In genomic region chr2:160680974-160681373, GRCh38 we compare ENCODE assay signal across 40 cellular contexts.
"Had no signal": no experiment of that assay in that cellular context is flagged by ENCODE, and none has a peak within 500 bp of the region (broad histone marks: within the 10 kb centered on the region; RNA-seq: fewer than 3 reads in every experiment).

No MANE protein-coding gene starts in this region.

- H3K36me3 ChIP-seq: adrenal gland, brain microvascular endothelial cell, breast epithelium, cardiac muscle cell had no signal

- H3K9me3 Mint-ChIP-seq: activated CD4-positive, alpha-beta memory T cell treated with anti-CD3 and anti-CD28 coated beads for 36 hours; activated naive CD4-positive, alpha-beta T cell treated with anti-CD3 and anti-CD28 coated beads for 36 hours; activated naive CD8-positive, alpha-beta T cell treated with anti-CD3 and anti-CD28 coated beads for 36 hours; activated T-helper 1 cell treated with anti-CD3 and anti-CD28 coated beads, Interleukin-12 subunit alpha, Interleukin-12 subunit beta, Interleukin-2, Interleukin-4 antibody, amounts not matched to agents 30 ng/mL and 10 ng/mL and 1 ng/mL, durations not matched to agents 14 hours and 24 hours and 36 hours; activated T-helper 17 cell treated with anti-CD3 and anti-CD28 coated beads, Interleukin-2, amount 50 U/mL, for 72 hours; central memory CD8-positive, alpha-beta T cell; T-helper 2 cell treated with Interferon-gamma antibody and Interleukin-4, amounts not matched to agents 5 μg/mL and 100 μg/mL, for 36 hours had no signal

- H3K36me3 Mint-ChIP-seq: activated CD4-positive, alpha-beta memory T cell treated with anti-CD3 and anti-CD28 coated beads for 36 hours; activated naive CD8-positive, alpha-beta T cell treated with anti-CD3 and anti-CD28 coated beads for 36 hours had no signal

- H3K27me3 ChIP-seq: adrenal gland, body of pancreas, brain microvascular endothelial cell, breast epithelium, cardiac muscle cell had no signal

- H3K4me3 ChIP-seq: adrenal gland, body of pancreas, breast epithelium, cardiac muscle cell had no signal

- H3K27ac Mint-ChIP-seq: activated B cell treated with CpG ODN at 0.5 μM for 24 hours; activated CD4-positive, alpha-beta memory T cell treated with anti-CD3 and anti-CD28 coated beads for 36 hours; activated CD4-positive, alpha-beta T cell treated with anti-CD3 and anti-CD28 coated beads, Interleukin-2, amount 10 ng/mL, durations not matched to agents 24 days and 14 days; activated CD8-positive, alpha-beta T cell treated with anti-CD3 and anti-CD28 coated beads for 36 hours; activated naive CD4-positive, alpha-beta T cell treated with anti-CD3 and anti-CD28 coated beads for 36 hours; activated naive CD4-positive, alpha-beta T cell treated with anti-CD3 and anti-CD28 coated beads, Interleukin-2, amount 50 U/mL, for 72 hours; activated naive CD8-positive, alpha-beta T cell treated with anti-CD3 and anti-CD28 coated beads for 36 hours; activated T-cell treated with anti-CD3 and anti-CD28 coated beads, Interleukin-2, amount 50 U/mL, for 72 hours; activated T-helper 1 cell treated with anti-CD3 and anti-CD28 coated beads, Interleukin-12 subunit alpha, Interleukin-12 subunit beta, Interleukin-2, Interleukin-4 antibody, amounts not matched to agents 30 ng/mL and 10 ng/mL and 1 ng/mL, durations not matched to agents 14 hours and 24 hours and 36 hours; activated T-helper 17 cell treated with anti-CD3 and anti-CD28 coated beads, Interleukin-2, amount 50 U/mL, for 72 hours; T-helper 1 cell treated with Interleukin-12 subunit alpha and Interleukin-12 subunit beta and Interleukin-4 antibody, amounts not matched to agents 30 μg/mL and 1 μg/mL, for 36 hours; T-helper 2 cell treated with Interferon-gamma antibody and Interleukin-4, amounts not matched to agents 5 μg/mL and 100 μg/mL, for 36 hours had no signal

- H3K4me3 Mint-ChIP-seq: activated B cell treated with CpG ODN at 0.5 μM for 24 hours; activated CD4-positive, alpha-beta memory T cell treated with anti-CD3 and anti-CD28 coated beads for 36 hours; activated CD4-positive, alpha-beta T cell treated with anti-CD3 and anti-CD28 coated beads, Interleukin-2, amount 10 ng/mL, durations not matched to agents 24 days and 14 days; activated CD8-positive, alpha-beta T cell treated with anti-CD3 and anti-CD28 coated beads for 36 hours; activated naive CD4-positive, alpha-beta T cell treated with anti-CD3 and anti-CD28 coated beads for 36 hours; activated naive CD8-positive, alpha-beta T cell treated with anti-CD3 and anti-CD28 coated beads for 36 hours; activated T-cell treated with anti-CD3 and anti-CD28 coated beads, Interleukin-2, amount 50 U/mL, for 4 hours; activated T-cell treated with anti-CD3 and anti-CD28 coated beads, Interleukin-2, amount 50 U/mL, for 72 hours; activated T-helper 1 cell treated with anti-CD3 and anti-CD28 coated beads, Interleukin-12 subunit alpha, Interleukin-12 subunit beta, Interleukin-2, Interleukin-4 antibody, amounts not matched to agents 30 ng/mL and 10 ng/mL and 1 ng/mL, durations not matched to agents 14 hours and 24 hours and 36 hours; activated T-helper 17 cell treated with anti-CD3 and anti-CD28 coated beads, Interleukin-2, amount 50 U/mL, for 72 hours; central memory CD8-positive, alpha-beta T cell; T-helper 1 cell treated with Interleukin-12 subunit alpha and Interleukin-12 subunit beta and Interleukin-4 antibody, amounts not matched to agents 30 μg/mL and 1 μg/mL, for 36 hours; T-helper 2 cell treated with Interferon-gamma antibody and Interleukin-4, amounts not matched to agents 5 μg/mL and 100 μg/mL, for 36 hours had no signal

- H3K4me1 ChIP-seq: adrenal gland, body of pancreas, breast epithelium had no signal

- FAIRE-seq: astrocyte, TTC549 had no signal

- H3K27ac ChIP-seq: adrenal gland, body of pancreas, brain microvascular endothelial cell, breast epithelium, cardiac muscle cell, VCaP had no signal

- H3K27me3 Mint-ChIP-seq: activated naive CD8-positive, alpha-beta T cell treated with anti-CD3 and anti-CD28 coated beads for 36 hours; activated T-helper 17 cell treated with anti-CD3 and anti-CD28 coated beads, Interleukin-2, amount 50 U/mL, for 72 hours had no signal

- H3K9me3 ChIP-seq: adrenal gland, body of pancreas, breast epithelium had no signal

- H3K4me1 Mint-ChIP-seq: activated B cell treated with CpG ODN at 0.5 μM for 24 hours; activated CD4-positive, alpha-beta T cell treated with anti-CD3 and anti-CD28 coated beads, Interleukin-2, amount 10 ng/mL, durations not matched to agents 24 days and 14 days; activated naive CD8-positive, alpha-beta T cell treated with anti-CD3 and anti-CD28 coated beads for 36 hours; activated T-helper 17 cell treated with anti-CD3 and anti-CD28 coated beads, Interleukin-2, amount 50 U/mL, for 72 hours; central memory CD8-positive, alpha-beta T cell had no signal

- ATAC-seq: activated CD8-positive, alpha-beta T cell treated with anti-CD3 and anti-CD28 coated beads for 36 hours; activated naive CD4-positive, alpha-beta T cell treated with anti-CD3 and anti-CD28 coated beads, Interleukin-2, amount 50 U/mL, for 72 hours; activated T-cell treated with anti-CD3 and anti-CD28 coated beads, Interleukin-2, amount 50 U/mL, for 4 hours; activated T-cell treated with anti-CD3 and anti-CD28 coated beads, Interleukin-2, amount 50 U/mL, for 72 hours; activated T-helper 17 cell treated with anti-CD3 and anti-CD28 coated beads, Interleukin-2, amount 50 U/mL, for 72 hours; body of pancreas had no signal

- DNase-seq: activated B cell treated with CpG ODN at 0.5 μM for 24 hours; activated CD4-positive, alpha-beta memory T cell treated with anti-CD3 and anti-CD28 coated beads for 36 hours; activated CD4-positive, alpha-beta T cell treated with anti-CD3 and anti-CD28 coated beads for 4 hours; activated CD4-positive, alpha-beta T cell treated with anti-CD3 and anti-CD28 coated beads, Interleukin-2, amount 10 ng/mL, durations not matched to agents 24 days and 14 days; activated CD4-positive, alpha-beta T cell treated with anti-CD3 and anti-CD28 coated beads, Interleukin-2, amount 50 U/mL, for 1 hour; activated CD4-positive, alpha-beta T cell treated with anti-CD3 and anti-CD28 coated beads, Interleukin-2, amount 50 U/mL, for 4 hours; activated CD4-positive, CD25-positive, alpha-beta regulatory T cell treated with anti-CD3 and anti-CD28 coated beads, Interleukin-2, amount 50 U/mL, for 72 hours; activated CD8-positive, alpha-beta memory T cell treated with anti-CD3 and anti-CD28 coated beads, Interleukin-2, amount 50 U/mL, for 4 hours; activated CD8-positive, alpha-beta T cell treated with anti-CD3 and anti-CD28 coated beads for 36 hours; activated effector memory CD4-positive, alpha-beta T cell treated with anti-CD3 and anti-CD28 coated beads, Interleukin-2, amount 50 U/mL, for 16 hours; activated gamma-delta T cell treated with Interleukin-2 at 50 U/mL for 16 hours; activated naive CD4-positive, alpha-beta T cell; activated naive CD4-positive, alpha-beta T cell treated with anti-CD3 and anti-CD28 coated beads for 36 hours; activated naive CD4-positive, alpha-beta T cell treated with anti-CD3 and anti-CD28 coated beads, Interleukin-2, amount 50 U/mL, for 16 hours; activated naive CD8-positive, alpha-beta T cell treated with anti-CD3 and anti-CD28 coated beads for 36 hours; activated T-cell treated with anti-CD3 and anti-CD28 coated beads for 4 hours; activated T-cell treated with anti-CD3 and anti-CD28 coated beads, Interleukin-2, amount 50 U/mL, for 1 hour; activated T-cell treated with anti-CD3 and anti-CD28 coated beads, Interleukin-2, amount 50 U/mL, for 4 hours; activated T-cell treated with anti-CD3 and anti-CD28 coated beads, Interleukin-2, amount 50 U/mL, for 72 hours; adrenal gland; amniotic stem cell; aorta; body of pancreas; caudate nucleus; cerebellar nuclear complex; T-helper 1 cell; T-helper 2 cell; T-helper 9 cell had no signal
